In the genomic region with DNA sequence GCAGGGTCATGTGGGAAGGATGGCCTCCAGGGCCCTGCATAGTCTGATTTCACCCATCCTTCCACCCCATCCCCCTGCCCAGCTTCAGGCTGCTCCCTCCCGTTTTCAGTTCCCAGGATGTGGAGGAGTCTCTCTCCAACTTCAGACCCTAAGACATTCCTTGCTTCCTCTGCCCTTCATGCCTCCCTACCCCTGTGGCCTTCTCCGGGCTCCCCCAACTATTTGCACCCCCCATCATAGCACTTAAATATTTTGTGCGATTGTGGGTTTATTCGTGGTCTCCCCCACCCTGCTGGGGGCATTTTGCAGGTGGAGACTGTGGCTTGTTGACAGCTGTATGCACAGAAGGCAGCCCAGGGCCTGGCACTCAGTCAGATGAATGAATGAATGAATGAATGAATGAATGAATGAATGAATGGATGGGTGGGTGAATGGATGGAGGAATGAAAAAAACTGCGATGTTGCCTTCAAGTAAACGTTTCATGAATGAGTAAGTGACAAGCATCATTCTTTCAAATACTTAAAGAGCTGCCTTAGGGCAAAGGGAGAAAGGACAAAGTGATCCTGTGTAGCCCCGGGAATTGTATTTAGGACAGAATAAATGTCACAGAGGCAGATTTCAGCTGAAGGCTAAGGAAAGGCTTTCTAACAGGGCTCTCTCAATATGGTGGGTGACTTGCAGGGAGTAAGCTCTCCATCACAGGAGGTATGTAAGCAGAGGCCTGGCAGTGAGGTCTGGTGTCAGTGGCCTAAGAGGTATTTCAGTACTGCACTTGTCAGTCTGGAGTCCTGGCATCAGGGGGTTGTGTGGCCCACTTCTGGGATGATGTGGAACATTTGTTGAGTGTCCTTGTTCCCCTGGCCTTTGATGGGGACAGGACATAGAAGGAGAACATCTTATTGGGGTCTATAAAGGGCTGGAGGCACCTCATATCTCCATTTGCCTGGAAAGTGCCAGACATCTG, we compare ENCODE assay signal across 31 cellular contexts.
"Had no signal": no experiment of that assay in that cellular context is flagged by ENCODE, and none has a peak within 500 bp of the region (broad histone marks: within the 10 kb centered on the region; RNA-seq: fewer than 3 reads in every experiment).

No MANE protein-coding gene starts in this region.

- H3K4me3 Mint-ChIP-seq: activated CD4-positive, alpha-beta memory T cell treated with anti-CD3 and anti-CD28 coated beads, Interleukin-2, amount 10 ng/mL, durations not matched to agents 7 days and 5 days; activated naive CD8-positive, alpha-beta T cell; central memory CD8-positive, alpha-beta T cell; dendritic cell treated with granulocyte-macrophage colony-stimulating factor and Interleukin-4, amounts not matched to agents 40 ng/mL and 50 ng/mL, for 4 days; natural killer cell; stimulated activated naive CD8-positive, alpha-beta T cell treated with anti-CD3 and anti-CD28 coated beads, Interleukin-15, Interleukin-2, amounts not matched to agents 100 ng/mL and 50 ng/mL, for 24 hours; T-helper 17 cell had no signal

- H3K9me3 ChIP-seq: esophagus muscularis mucosa, heart left ventricle, left lung, lower lobe of right lung, neutrophil, ovary, thyroid gland, upper lobe of right lung had no signal

- H3K4me3 ChIP-seq: esophagus muscularis mucosa, heart left ventricle, left lung, lower lobe of right lung, ovary, skin epidermis, thyroid gland, upper lobe of right lung had no signal

- H3K27ac ChIP-seq: esophagus muscularis mucosa, foreskin keratinocyte, heart left ventricle, left lung, lower lobe of right lung, neutrophil, ovary, skin epidermis, thyroid gland, upper lobe of right lung, WERI-Rb-1 had no signal

- H3K36me3 Mint-ChIP-seq: activated naive CD8-positive, alpha-beta T cell; natural killer cell had no signal

- DNase-seq: activated CD4-positive, alpha-beta memory T cell treated with anti-CD3 and anti-CD28 coated beads, Interleukin-2, amount 10 ng/mL, durations not matched to agents 7 days and 5 days; activated CD4-positive, alpha-beta T cell treated with anti-CD3 and anti-CD28 coated beads for 48 hours; activated effector memory CD4-positive, alpha-beta T cell treated with Interleukin-2 at 50 U/mL for 16 hours; activated naive CD4-positive, alpha-beta T cell treated with Interleukin-2 at 50 U/mL for 16 hours; anterior cingulate cortex; foreskin keratinocyte; heart left ventricle; kidney glomerular epithelial cell; left lung; lower lobe of right lung; mesenchymal stem cell; natural killer cell; ovary; stimulated activated CD4-positive, alpha-beta T cell treated with anti-CD3 and anti-CD28 coated beads, Interleukin-12 subunit alpha, Interleukin-12 subunit beta, amount 100 ng/mL, for 4 hours; stimulated activated CD4-positive, alpha-beta T cell treated with anti-CD3 and anti-CD28 coated beads, Interleukin-4, amount 100 ng/mL, for 1 hour; substantia nigra; T-helper 17 cell; T1000; thyroid gland; upper lobe of right lung; WERI-Rb-1 had no signal

- H3K36me3 ChIP-seq: esophagus muscularis mucosa, heart left ventricle, left lung, lower lobe of right lung, neutrophil, ovary, thyroid gland, upper lobe of right lung, WERI-Rb-1 had no signal

- H3K4me1 ChIP-seq: esophagus muscularis mucosa, foreskin keratinocyte, left lung, lower lobe of right lung, thyroid gland, upper lobe of right lung had no signal

- H3K27ac Mint-ChIP-seq: activated CD4-positive, alpha-beta memory T cell treated with anti-CD3 and anti-CD28 coated beads, Interleukin-2, amount 10 ng/mL, durations not matched to agents 7 days and 5 days; activated naive CD8-positive, alpha-beta T cell; dendritic cell treated with granulocyte-macrophage colony-stimulating factor and Interleukin-4, amounts not matched to agents 40 ng/mL and 50 ng/mL, for 4 days; natural killer cell; progenitor cell of endocrine pancreas; stimulated activated naive CD8-positive, alpha-beta T cell treated with anti-CD3 and anti-CD28 coated beads, Interleukin-15, Interleukin-2, amounts not matched to agents 100 ng/mL and 50 ng/mL, for 24 hours; T-helper 17 cell had no signal

- ATAC-seq: activated CD4-positive, CD25-positive, alpha-beta regulatory T cell treated with anti-CD3 and anti-CD28 coated beads, Interleukin-2, amount 50 U/mL, for 24 hours; foreskin keratinocyte; heart left ventricle; left lung; lower lobe of right lung; natural killer cell; sciatic nerve; T-helper 17 cell; upper lobe of right lung had no signal

- H3K4me1 Mint-ChIP-seq: activated CD4-positive, alpha-beta memory T cell treated with anti-CD3 and anti-CD28 coated beads, Interleukin-2, amount 10 ng/mL, durations not matched to agents 7 days and 5 days; central memory CD8-positive, alpha-beta T cell; natural killer cell; T-helper 17 cell had no signal

- H3K27me3 Mint-ChIP-seq: activated CD4-positive, alpha-beta memory T cell treated with anti-CD3 and anti-CD28 coated beads, Interleukin-2, amount 10 ng/mL, durations not matched to agents 7 days and 5 days had no signal

- H3K27me3 ChIP-seq: ovary, thyroid gland had no signal

- H3K9me3 Mint-ChIP-seq: activated CD4-positive, alpha-beta memory T cell treated with anti-CD3 and anti-CD28 coated beads, Interleukin-2, amount 10 ng/mL, durations not matched to agents 7 days and 5 days; central memory CD8-positive, alpha-beta T cell; dendritic cell treated with granulocyte-macrophage colony-stimulating factor and Interleukin-4, amounts not matched to agents 40 ng/mL and 50 ng/mL, for 4 days; natural killer cell; stimulated activated naive CD8-positive, alpha-beta T cell treated with anti-CD3 and anti-CD28 coated beads, Interleukin-15, Interleukin-2, amounts not matched to agents 100 ng/mL and 50 ng/mL, for 24 hours had no signal
